9 cellular contexts compared by ENCODE assay signal in the genomic region with DNA sequence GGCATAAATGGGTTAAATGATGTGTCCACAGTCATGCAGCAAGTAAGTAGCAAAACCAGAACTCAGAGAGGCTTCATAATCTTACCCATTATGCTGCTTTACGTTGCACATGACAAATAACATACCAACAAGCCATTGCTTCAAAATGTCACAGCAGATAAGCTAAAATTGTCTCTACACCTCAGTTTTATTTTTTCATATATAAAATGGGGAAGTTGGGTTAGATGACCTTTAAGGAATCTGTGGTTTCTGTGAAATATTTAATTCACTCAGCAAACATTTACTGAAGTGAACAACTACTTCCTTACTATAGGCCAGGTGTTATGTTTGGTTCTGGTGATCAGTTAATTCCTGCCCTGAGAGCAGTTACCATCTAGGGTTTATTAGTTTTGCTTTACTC. TPM values are rescaled to one million over a fixed set of nuclear protein-coding genes. Genes with fewer than 3 reads are reported as not detected.
A peak's percentile ranks its signal among the peaks of the same experiment; 100 is the strongest.
DNase-seq lines count a peak whose midpoint lies in the region; ATAC-seq and TF ChIP-seq lines count a peak whose summit lies in the region.
"Had no signal": no experiment of that assay in that cellular context is flagged by ENCODE, and none has a peak within 500 bp of the region (broad histone marks: within the 10 kb centered on the region; RNA-seq: fewer than 3 reads in every experiment).

No MANE protein-coding gene starts in this region.

- no peak for TF ChIP-seq POLR2A in heart left ventricle (IDR thresholded peaks at IDR 0.05)
- no peak for TF ChIP-seq POLR2A in uterus (IDR thresholded peaks at IDR 0.05)

- H3K27me3 Mint-ChIP-seq in activated T-helper 17 cell treated with anti-CD3 and anti-CD28 coated beads, Interleukin-2, amount 50 U/mL, for 72 hours: no peaks in the 10 kb centered on the region
- no peaks in the 10 kb centered on the region for H3K27me3 Mint-ChIP-seq in mesothelial cell of epicardium (ENCODE audit: low read depth)

- TF ChIP-seq CTCF in heart left ventricle (IDR thresholded peaks at IDR 0.05): no peak
- TF ChIP-seq CTCF in mesothelial cell of epicardium (IDR thresholded peaks at IDR 0.05; ENCODE audit: unreplicated experiment): no peak
- no peak for TF ChIP-seq CTCF in uterus (IDR thresholded peaks at IDR 0.05)

- H3K4me1 ChIP-seq in heart left ventricle: peaks cover 9 to 71% (median 46%) of the 10 kb centered on the region in 12 donors
- peaks cover 7 to 8% of the 10 kb centered on the region in 2 donors for H3K4me1 ChIP-seq in uterus

- H3K4me3 Mint-ChIP-seq in activated T-helper 17 cell treated with anti-CD3 and anti-CD28 coated beads, Interleukin-2, amount 50 U/mL, for 72 hours: peak overlapping the region; percentile 94
- no peak overlapping the region for H3K4me3 Mint-ChIP-seq in mesothelial cell of epicardium

- H3K4me1 Mint-ChIP-seq in activated T-helper 17 cell treated with anti-CD3 and anti-CD28 coated beads, Interleukin-2, amount 50 U/mL, for 72 hours: peaks cover 11% of the 10 kb centered on the region
- peaks cover 23% of the 10 kb centered on the region for H3K4me1 Mint-ChIP-seq in mesothelial cell of epicardium

- DNase-seq in heart left ventricle (no peak), left ventricle myocardium superior (no peak), mesothelial cell of epicardium (ENCODE audit: low spot score in 2 of 2, unreplicated experiment in 2 of 2) (no peak), uterus (no peak), GM03348 (ENCODE audit: low spot score) (no peak), NCI-H526 (lab: John Stamatoyannopoulos, UW) (no peak)
- DNase-seq: DMS 273 treated with DMSO at 0.1 percent for 48 hours had no signal

- no peaks in the 10 kb centered on the region for H3K9me3 Mint-ChIP-seq in activated T-helper 17 cell treated with anti-CD3 and anti-CD28 coated beads, Interleukin-2, amount 50 U/mL, for 72 hours
- no peaks in the 10 kb centered on the region for H3K9me3 Mint-ChIP-seq in mesothelial cell of epicardium

- peak overlapping the region in 1 of 12 donors; percentile 78 for H3K4me3 ChIP-seq in heart left ventricle
- no peak overlapping the region for H3K4me3 ChIP-seq in uterus

- WGBS in heart left ventricle, 4 donors: 24 to 40% (median 36%) methylated on average over 1 of the region's 1 CpG

- intact Hi-C loops in heart left ventricle (cut with DNase I): loop anchor here in 8 of 10 donors (5.0 to 10.0 kb wide), 6 partner anchors 84 to 256 kb away; a partner anchor contains a TSS
- intact Hi-C loops in left ventricle myocardium superior (cut with micrococcal nuclease): loop anchor here (10.0 kb wide), 1 partner anchor 116 kb away; no protein-coding TSS in a partner anchor
- intact Hi-C loops in uterus (cut with DNase I; ENCODE audit: low total_unique reads): loop anchor here (10.0 kb wide), 1 partner anchor 56 kb away; a partner anchor contains a TSS

- no peaks in the 10 kb centered on the region for H3K9me3 ChIP-seq in heart left ventricle
- no peaks in the 10 kb centered on the region for H3K9me3 ChIP-seq in uterus

- peaks cover 68% of the 10 kb centered on the region for H3K36me3 Mint-ChIP-seq in activated T-helper 17 cell treated with anti-CD3 and anti-CD28 coated beads, Interleukin-2, amount 50 U/mL, for 72 hours (ENCODE audit: low read depth)
- peaks cover 6% of the 10 kb centered on the region for H3K36me3 Mint-ChIP-seq in mesothelial cell of epicardium

- ATAC-seq in heart left ventricle (no peak), left ventricle myocardium superior (no peak), HG03196 (IDR thresholded peaks at IDR 0.05; ENCODE audit: unreplicated experiment) (no peak)
- peak; percentile 29 for ATAC-seq in activated T-helper 17 cell treated with anti-CD3 and anti-CD28 coated beads, Interleukin-2, amount 50 U/mL, for 72 hours (replicated peaks)

- H3K27ac Mint-ChIP-seq in activated T-helper 17 cell treated with anti-CD3 and anti-CD28 coated beads, Interleukin-2, amount 50 U/mL, for 72 hours: peak overlapping the region; percentile 95
- peak overlapping the region; percentile 35 for H3K27ac Mint-ChIP-seq in mesothelial cell of epicardium

- no peaks in the 10 kb centered on the region for H3K27me3 ChIP-seq in heart left ventricle
- no peaks in the 10 kb centered on the region for H3K27me3 ChIP-seq in uterus

- H3K36me3 ChIP-seq in heart left ventricle (peaks cover 0 to 22% (median 16%) of the 10 kb centered on the region in 9 donors), uterus (no peaks in the 10 kb centered on the region)

- H3K27ac ChIP-seq in heart left ventricle (peak overlapping the region in 11 of 12 donors; percentile 6 to 100 (median 56)), uterus (peak overlapping the region; percentile 96 to 99)

RNA-seq across cellular contexts. Expression of a gene that starts 2.3 kb away (rescaled TPM):
- 10 to 100 TPM; 26.4 to 44.8 (median 35.3) TPM for total RNA-seq in heart left ventricle
- 10 to 100 TPM; 12.0 to 49.6 TPM for polyA plus RNA-seq in heart left ventricle
- 34.7 TPM for total RNA-seq in left ventricle myocardium superior
- 10 to 100 TPM; 44.0 to 48.6 TPM for total RNA-seq in activated T-helper 17 cell treated with anti-CD3 and anti-CD28 coated beads, Interleukin-2, amount 50 U/mL, for 72 hours
- total RNA-seq in mesothelial cell of epicardium: 35.2 to 36.6 TPM (median 36.4 TPM) in 3 replicates
- total RNA-seq in uterus: 100 to 1,000 TPM in 1 of 4 donors, 10 to 100 TPM in 3; 17.9 to 156 (median 38.4) TPM

RNA-seq across cellular contexts. Expression of a gene that starts 2.5 kb away (rescaled TPM):
- total RNA-seq in heart left ventricle (100 to 1,000 TPM; 135 to 237 (median 179) TPM), left ventricle myocardium superior (260 TPM), mesothelial cell of epicardium (74.3 to 80.5 TPM (median 78.7 TPM) in 3 replicates), uterus (100 to 1,000 TPM in 2 of 4 donors, 10 to 100 TPM in 2; 83.8 to 144 (median 101) TPM)
- polyA plus RNA-seq in heart left ventricle: 100 to 1,000 TPM; 124 to 242 TPM
- 100 to 1,000 TPM in 1 of 2 donors, 10 to 100 TPM in 1; 74.3 to 119 TPM for total RNA-seq in activated T-helper 17 cell treated with anti-CD3 and anti-CD28 coated beads, Interleukin-2, amount 50 U/mL, for 72 hours

RNA-seq across cellular contexts. Expression of a gene that starts 55.4 kb away (rescaled TPM):
- total RNA-seq in heart left ventricle (10 to 100 TPM; 14.6 to 68.2 (median 40.4) TPM), left ventricle myocardium superior (64.2 TPM), mesothelial cell of epicardium (61.6 to 62.5 TPM (median 61.9 TPM) in 3 replicates), uterus (100 to 1,000 TPM; 118 to 210 (median 145) TPM)
- polyA plus RNA-seq in heart left ventricle: 100 to 1,000 TPM in 1 of 2 donors, 10 to 100 TPM in 1; 59.4 to 112 TPM
- 1,000 to 10,000 TPM in 1 of 2 donors, 100 to 1,000 TPM in 1; 746 to 1,569 TPM for total RNA-seq in activated T-helper 17 cell treated with anti-CD3 and anti-CD28 coated beads, Interleukin-2, amount 50 U/mL, for 72 hours
